In genomic region chr4:77695769-77696168, GRCh38 we compare ENCODE assay signal across 13 cellular contexts.
DNase-seq lines count a peak whose midpoint lies in the region; ATAC-seq, FAIRE-seq and TF ChIP-seq lines count a peak whose summit lies in the region.
"Had no signal": no experiment of that assay in that cellular context is flagged by ENCODE, and none has a peak within 500 bp of the region (broad histone marks: within the 10 kb centered on the region; RNA-seq: fewer than 3 reads in every experiment).

No MANE protein-coding gene starts in this region.

- no peak overlapping the region for H4K12ac ChIP-seq in trophoblast cell (ENCODE audit: low read depth, low read length)

- H2BK12ac ChIP-seq in trophoblast cell (ENCODE audit: low read length): no peak overlapping the region

- no peak for TF ChIP-seq CTCF in GM23338 (conservative IDR thresholded peaks at IDR 0.05; ENCODE audit: low read depth in 2 of 2)
- no peak for TF ChIP-seq CTCF in lower leg skin (IDR thresholded peaks at IDR 0.05)

- H2AFZ ChIP-seq in GM23338 (0 out of 2 replicates have a peak overlapping the region, but pooled peaks have one; percentile 16), trophoblast cell (ENCODE audit: insufficient read depth, low read length, poor library complexity) (no peak overlapping the region)

- no peaks in the 10 kb centered on the region for H3K27me3 Mint-ChIP-seq in GM23338 (ENCODE audit: insufficient read depth, low read depth, poor library complexity)
- peaks cover 0 to 5% (median 1%) of the 10 kb centered on the region in 3 donors for H3K27me3 Mint-ChIP-seq in immature natural killer cell (ENCODE audit: low read depth in 3 of 3)

- DNase-seq in GM23338 (ENCODE audit: low spot score) (no peak), RCC 7860 (ENCODE audit: low spot score) (peak; percentile 90), epithelial cell of prostate (ENCODE audit: low read depth, low spot score) (peak; percentile 75), trophoblast cell (no peak), immature natural killer cell (no peak), NOMO-1 (lab: John Stamatoyannopoulos, UW; ENCODE audit: unreplicated experiment in 2 of 2) (no peak), lower leg skin (ENCODE audit: low spot score in 2 of 2) (no peak)
- DNase-seq: activated CD8-positive, alpha-beta memory T cell treated with anti-CD3 and anti-CD28 coated beads, Interleukin-2, amount 50 U/mL, for 4 hours; NCI-H2081; substantia nigra; T-helper 1 cell had no signal

- peaks cover 17% of the 10 kb centered on the region for H3K4me1 Mint-ChIP-seq in GM23338
- H3K4me1 Mint-ChIP-seq in immature natural killer cell: no peaks in the 10 kb centered on the region
- H3K4me1 Mint-ChIP-seq: memory B cell had no signal

- no peak overlapping the region for H2BK5ac ChIP-seq in trophoblast cell (ENCODE audit: low read depth, low read length, poor library complexity)

- no peak overlapping the region for H3K4ac ChIP-seq in trophoblast cell (ENCODE audit: low read depth, low read length)

- intact Hi-C loops in lower leg skin (cut with DNase I; ENCODE audit: low total_unique reads): no loop called here

- H4K91ac ChIP-seq in trophoblast cell (ENCODE audit: low read depth, low read length): no peak overlapping the region

- no peak overlapping the region for H3K18ac ChIP-seq in trophoblast cell (ENCODE audit: low read length)

- H3K9me2 ChIP-seq in GM23338 (ENCODE audit: insufficient read depth): no peaks in the 10 kb centered on the region

- no peaks in the 10 kb centered on the region for H3F3A ChIP-seq in GM23338 (replicated peaks; ENCODE audit: low read depth)

- H4K20me1 ChIP-seq in GM23338 (replicated peaks; ENCODE audit: insufficient read depth): no peaks in the 10 kb centered on the region

- no peak overlapping the region for H3K27ac ChIP-seq in GM23338 (ENCODE audit: low read depth)
- no peak overlapping the region for H3K27ac ChIP-seq in epithelial cell of prostate
- peak overlapping the region; percentile 54 for H3K27ac ChIP-seq in trophoblast cell (ENCODE audit: low read depth, low read length)

- H3K14ac ChIP-seq in trophoblast cell (ENCODE audit: low read length): no peak overlapping the region

- H3K9ac ChIP-seq in trophoblast cell (ENCODE audit: low read length): no peak overlapping the region

- H3K27ac Mint-ChIP-seq in GM23338: peak overlapping the region; percentile 36; the same call in 1 of the 2 replicates
- H3K27ac Mint-ChIP-seq in immature natural killer cell: no peak overlapping the region
- H3K27ac Mint-ChIP-seq: memory B cell had no signal

- no peaks in the 10 kb centered on the region for H3K36me3 Mint-ChIP-seq in GM23338 (ENCODE audit: low read depth)
- peaks cover 0 to 2% (median 0%) of the 10 kb centered on the region in 3 donors for H3K36me3 Mint-ChIP-seq in immature natural killer cell
- H3K36me3 Mint-ChIP-seq: memory B cell had no signal

- no CpG with 5 or more reads among the region's 2 CpGs for WGBS in trophoblast cell (ENCODE audit: extremely low coverage, insufficient coverage, insufficient read length)
- 85 to 88% methylated on average over 2 of the region's 2 CpGs for WGBS in lower leg skin, 2 donors

- no peak overlapping the region for H4K8ac ChIP-seq in trophoblast cell (ENCODE audit: low read depth, low read length)

- H3K4me3 Mint-ChIP-seq in GM23338: no peak overlapping the region
- H3K4me3 Mint-ChIP-seq in immature natural killer cell: no peak overlapping the region
- H3K4me3 Mint-ChIP-seq: memory B cell had no signal

- no peaks in the 10 kb centered on the region for H3K36me3 ChIP-seq in GM23338 (ENCODE audit: insufficient read depth)
- no peaks in the 10 kb centered on the region for H3K36me3 ChIP-seq in trophoblast cell (ENCODE audit: control insufficient read depth in 1 of 2, insufficient read depth in 2 of 2, low read length in 2 of 2)

- peak; percentile 99 for FAIRE-seq in RCC 7860 (lab: Jason Lieb, UNC)

- no peaks in the 10 kb centered on the region for H3K9me3 Mint-ChIP-seq in GM23338
- no peaks in the 10 kb centered on the region for H3K9me3 Mint-ChIP-seq in immature natural killer cell
- H3K9me3 Mint-ChIP-seq: memory B cell had no signal

- H3K23ac ChIP-seq in trophoblast cell (ENCODE audit: low read length): no peak overlapping the region

- peak overlapping the region; percentile 22 for H2BK120ac ChIP-seq in trophoblast cell (ENCODE audit: insufficient read depth, low read length, poor library complexity)

- H3K79me1 ChIP-seq in trophoblast cell (ENCODE audit: low read length): peaks cover 12% of the 10 kb centered on the region

- ATAC-seq in GM23338 (no peak), GM19023 (IDR thresholded peaks at IDR 0.05; ENCODE audit: unreplicated experiment) (no peak)

- H3K79me2 ChIP-seq in GM23338 (replicated peaks; ENCODE audit: insufficient read depth) (no peaks in the 10 kb centered on the region), trophoblast cell (ENCODE audit: control insufficient read depth, insufficient read depth, low read length, poor library complexity) (no peaks in the 10 kb centered on the region)

- H2AK5ac ChIP-seq in trophoblast cell (ENCODE audit: low read length): no peak overlapping the region

- H3K9me3 ChIP-seq in trophoblast cell (ENCODE audit: insufficient read depth, low read depth, low read length): no peaks in the 10 kb centered on the region

- H3K4me1 ChIP-seq in GM23338 (ENCODE audit: insufficient read depth) (no peaks in the 10 kb centered on the region; the same call in 1 of the 2 replicates), trophoblast cell (ENCODE audit: control insufficient read depth in 1 of 2, insufficient read depth in 2 of 2, low read length in 2 of 2) (peaks cover 8% of the 10 kb centered on the region in 2 experiments)

- H3K4me2 ChIP-seq in GM23338 (no peak overlapping the region), trophoblast cell (ENCODE audit: low read length) (no peak overlapping the region)

- H3K27me3 ChIP-seq in GM23338 (ENCODE audit: insufficient read depth) (no peaks in the 10 kb centered on the region), trophoblast cell (ENCODE audit: insufficient read depth, low read length) (no peaks in the 10 kb centered on the region)

- TF ChIP-seq POLR2A in lower leg skin (IDR thresholded peaks at IDR 0.05): no peak

- H3K4me3 ChIP-seq in GM23338: no peak overlapping the region
- no peak overlapping the region for H3K4me3 ChIP-seq in trophoblast cell (ENCODE audit: low read depth, low read length)
- H3K4me3 ChIP-seq in lower leg skin (ENCODE audit: low read depth, poor library complexity, severe bottlenecking): no peak overlapping the region

TF ChIP-seq in GM23338, 12 proteins besides CTCF, POLR2A, EP300 and RAD21 (continues in another document):
- TF ChIP-seq NANOG (IDR thresholded peaks at IDR 0.05; ENCODE audit: borderline replicate concordance) (no peak), CREB1 (CRISPR knock-in tag; IDR thresholded peaks at IDR 0.05; ENCODE audit: low read depth) (no peak), ETS1 (IDR thresholded peaks at IDR 0.05) (no peak), EZH2phosphoT487 (IDR thresholded peaks at IDR 0.05; ENCODE audit: unreplicated experiment) (no peak), JUNB (IDR thresholded peaks at IDR 0.05; ENCODE audit: unreplicated experiment) (no peak), POLR2AphosphoS5 (IDR thresholded peaks at IDR 0.05; ENCODE audit: low read depth) (no peak), REST (IDR thresholded peaks at IDR 0.05; ENCODE audit: unreplicated experiment) (no peak), STAT1 (IDR thresholded peaks at IDR 0.05; ENCODE audit: unreplicated experiment) (no peak), EZH2 (IDR thresholded peaks at IDR 0.05; ENCODE audit: low read depth, unreplicated experiment) (no peak)

Comparison
In these comparisons a context has a peak if more than half of its experiments do, and no peak if none do; other contexts are left out.
1. DNase-seq: peak in RCC 7860 (single experiment) and epithelial cell of prostate (single experiment); none in GM23338 (single experiment), trophoblast cell (0 of 2), immature natural killer cell (0 of 3), NOMO-1 (0 of 2) and lower leg skin (0 of 2).